In the genomic region with DNA sequence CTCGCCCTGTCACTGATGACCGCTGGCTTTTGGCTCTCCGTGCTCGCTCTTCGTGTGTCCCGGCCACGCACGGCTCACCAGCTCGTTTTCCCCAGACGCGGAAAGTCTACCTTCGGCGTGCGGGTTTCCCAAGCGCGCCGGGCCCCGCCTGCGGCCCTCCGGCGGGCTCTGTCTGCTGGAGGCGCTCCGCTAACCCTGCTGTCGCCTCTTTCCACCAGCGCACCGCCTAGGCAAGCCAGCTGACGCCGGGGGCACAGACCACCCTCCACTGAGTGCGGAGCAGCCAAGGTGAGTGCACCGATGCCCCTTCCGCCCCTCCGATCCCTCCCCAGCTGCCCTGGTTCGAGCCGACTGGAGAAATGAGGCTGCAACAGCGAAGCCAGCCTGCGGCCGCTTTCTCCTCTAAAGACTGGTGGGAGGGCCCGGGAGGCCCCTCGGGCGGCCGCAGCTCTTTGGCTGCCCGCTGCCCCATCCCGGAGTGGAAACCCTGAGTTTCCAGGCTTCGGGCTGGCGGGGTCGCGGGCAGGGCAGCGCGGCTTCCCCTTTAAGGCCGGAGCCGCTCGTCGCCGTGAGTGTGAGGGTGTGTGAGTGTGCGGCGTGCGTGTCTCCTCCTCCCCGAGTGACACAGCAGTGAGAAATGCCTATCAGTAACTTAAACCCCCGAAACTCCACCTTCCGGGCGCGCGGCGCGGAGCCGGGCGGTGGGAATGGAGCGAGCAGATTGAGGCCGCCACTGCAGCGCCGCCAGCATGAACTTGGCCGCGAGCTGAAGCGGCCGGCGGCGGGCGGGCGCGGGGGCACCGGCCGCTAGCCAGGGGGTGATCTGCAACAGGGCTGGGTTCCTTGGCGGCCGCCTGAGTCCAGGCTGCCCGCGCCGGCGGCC, we compare ENCODE assay signal across 8 cellular contexts. TPM values are rescaled to one million over a fixed set of nuclear protein-coding genes. Genes with fewer than 3 reads are reported as not detected.
DNase-seq lines count a peak whose midpoint lies in the region; ATAC-seq and TF ChIP-seq lines count a peak whose summit lies in the region.

A gene with protein sequence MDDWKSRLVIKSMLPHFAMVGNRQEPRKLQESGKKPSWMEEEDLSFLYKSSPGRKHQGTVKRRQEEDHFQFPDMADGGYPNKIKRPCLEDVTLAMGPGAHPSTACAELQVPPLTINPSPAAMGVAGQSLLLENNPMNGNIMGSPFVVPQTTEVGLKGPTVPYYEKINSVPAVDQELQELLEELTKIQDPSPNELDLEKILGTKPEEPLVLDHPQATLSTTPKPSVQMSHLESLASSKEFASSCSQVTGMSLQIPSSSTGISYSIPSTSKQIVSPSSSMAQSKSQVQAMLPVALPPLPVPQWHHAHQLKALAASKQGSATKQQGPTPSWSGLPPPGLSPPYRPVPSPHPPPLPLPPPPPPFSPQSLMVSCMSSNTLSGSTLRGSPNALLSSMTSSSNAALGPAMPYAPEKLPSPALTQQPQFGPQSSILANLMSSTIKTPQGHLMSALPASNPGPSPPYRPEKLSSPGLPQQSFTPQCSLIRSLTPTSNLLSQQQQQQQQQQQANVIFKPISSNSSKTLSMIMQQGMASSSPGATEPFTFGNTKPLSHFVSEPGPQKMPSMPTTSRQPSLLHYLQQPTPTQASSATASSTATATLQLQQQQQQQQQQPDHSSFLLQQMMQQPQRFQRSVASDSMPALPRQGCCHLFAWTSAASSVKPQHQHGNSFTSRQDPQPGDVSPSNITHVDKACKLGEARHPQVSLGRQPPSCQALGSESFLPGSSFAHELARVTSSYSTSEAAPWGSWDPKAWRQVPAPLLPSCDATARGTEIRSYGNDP (plus strand): TSS at position 719 of the 883 bp plus-strand sequence. CDS start 82,200 bp downstream, outside the sequence.

- TF ChIP-seq CTCF in dorsolateral prefrontal cortex (IDR thresholded peaks at IDR 0.05 in 54 of 56, conservative IDR thresholded peaks at IDR 0.05 in 2 of 56; ENCODE audit: low read depth in 1 of 56, partially characterized antibody in 56 of 56) (peak in 15 of 56 donors; percentile 6 to 34 (median 17)), liver (IDR thresholded peaks at IDR 0.05; ENCODE audit: low read depth, low read length, missing input control) (no peak)

- intact Hi-C loops in CD4-positive, alpha-beta memory T cell (cut with micrococcal nuclease): loop anchor here (2.0 to 5.0 kb wide), 4 partner anchors 116 to 329 kb away; a partner anchor contains a TSS
- intact Hi-C loops in activated CD4-positive, alpha-beta T cell treated with anti-CD3 and anti-CD28 coated beads, Interleukin-2, amount 10 ng/mL, durations not matched to agents 24 days and 14 days (cut with micrococcal nuclease): loop anchor here (1.0 to 10.0 kb wide), 4 partner anchors 116 to 528 kb away; a partner anchor contains a TSS
- intact Hi-C loops in dorsolateral prefrontal cortex (cut with DNase I): loop anchor here (5.0 to 10.0 kb wide), 6 partner anchors 124 to 426 kb away; a partner anchor contains a TSS

- H3K4me3 ChIP-seq in CD4-positive, alpha-beta memory T cell (ENCODE audit: low read length in 2 of 2): peak within 1 kb of the TSS; percentile 36 to 57
- H3K4me3 ChIP-seq in Jurkat, Clone E6-1 (ENCODE audit: low read length): peak within 1 kb of the TSS; percentile 23
- H3K4me3 ChIP-seq in dorsolateral prefrontal cortex (peak within 1 kb of the TSS; percentile 45 to 77 (median 64)), liver (ENCODE audit: low read depth in 1 of 3, low read length in 3 of 3) (peak within 1 kb of the TSS; percentile 28 to 68 (median 61))

- no peaks in the 10 kb centered on the region for H3K36me3 ChIP-seq in CD4-positive, alpha-beta memory T cell (ENCODE audit: insufficient read depth, low read length)
- H3K36me3 ChIP-seq in liver (ENCODE audit: control insufficient read depth in 4 of 4, insufficient read depth in 3 of 4, low read depth in 1 of 4, low read length in 3 of 4): no peaks in the 10 kb centered on the region

- no peaks in the 10 kb centered on the region for H3K27me3 Mint-ChIP-seq in CD4-positive, alpha-beta memory T cell
- H3K27me3 Mint-ChIP-seq in activated CD4-positive, alpha-beta T cell treated with anti-CD3 and anti-CD28 coated beads, Interleukin-2, amount 10 ng/mL, durations not matched to agents 24 days and 14 days: peaks cover 17% of the 10 kb centered on the region

- no peaks in the 10 kb centered on the region for H3K27me3 ChIP-seq in CD4-positive, alpha-beta memory T cell (ENCODE audit: insufficient read depth, low read length)
- H3K27me3 ChIP-seq in dorsolateral prefrontal cortex (peaks cover 0 to 74% (median 8%) of the 10 kb centered on the region in 45 donors), liver (ENCODE audit: control insufficient read depth in 4 of 4, insufficient read depth in 4 of 4, low read length in 3 of 4) (no peaks in the 10 kb centered on the region)

- CTCF ChIA-PET in CD4-positive, alpha-beta memory T cell (lab: Charles Lee; ENCODE audit: partially characterized antibody): interaction anchor here (0.7 to 2.3 kb wide), 9 partner anchors 14 to 224 kb away, joined by 3 to 10 read pairs (median 4); no protein-coding TSS in a partner anchor

- H3K36me3 Mint-ChIP-seq in CD4-positive, alpha-beta memory T cell: peaks cover 0 to 2% of the 10 kb centered on the region in 2 donors
- H3K36me3 Mint-ChIP-seq in activated CD4-positive, alpha-beta T cell treated with anti-CD3 and anti-CD28 coated beads, Interleukin-2, amount 10 ng/mL, durations not matched to agents 24 days and 14 days (ENCODE audit: low read depth): peaks cover 4% of the 10 kb centered on the region

- peak; percentile 23 to 56 for TF ChIP-seq RAD21 in liver (IDR thresholded peaks at IDR 0.05)

- peak within 1 kb of the TSS; percentile 4 for H3K27ac ChIP-seq in CD4-positive, alpha-beta memory T cell (ENCODE audit: low read depth, low read length)
- H3K27ac ChIP-seq in dorsolateral prefrontal cortex: peak within 1 kb of the TSS in 54 of 59 donors; percentile 21 to 95 (median 90)
- peak within 1 kb of the TSS; percentile 64 to 82 for H3K27ac ChIP-seq in liver (ENCODE audit: low read depth in 1 of 2, low read length in 2 of 2)

- H3K4me1 ChIP-seq in CD4-positive, alpha-beta memory T cell (ENCODE audit: insufficient read depth, low read length): peaks cover 5% of the 10 kb centered on the region
- peaks cover 5 to 29% (median 18%) of the 10 kb centered on the region in 4 donors for H3K4me1 ChIP-seq in liver (ENCODE audit: control insufficient read depth in 4 of 4, insufficient read depth in 4 of 4, low read length in 3 of 4)

- no peaks in the 10 kb centered on the region for H3K9me3 ChIP-seq in CD4-positive, alpha-beta memory T cell (ENCODE audit: control insufficient read depth in 1 of 2, low read length in 2 of 2)
- no peaks in the 10 kb centered on the region for H3K9me3 ChIP-seq in liver (ENCODE audit: control insufficient read depth in 4 of 4, low read length in 3 of 4)

- H3K4me1 Mint-ChIP-seq in CD4-positive, alpha-beta memory T cell: peaks cover 12 to 23% (median 20%) of the 10 kb centered on the region in 4 donors
- peaks cover 27% of the 10 kb centered on the region for H3K4me1 Mint-ChIP-seq in activated CD4-positive, alpha-beta T cell treated with anti-CD3 and anti-CD28 coated beads, Interleukin-2, amount 10 ng/mL, durations not matched to agents 24 days and 14 days

- peak within 1 kb of the TSS in 1 of 2 donors; percentile 60 for H3K9ac ChIP-seq in liver (ENCODE audit: low read depth in 1 of 2, low read length in 2 of 2)

- H3K9me3 Mint-ChIP-seq in CD4-positive, alpha-beta memory T cell: no peaks in the 10 kb centered on the region
- no peaks in the 10 kb centered on the region for H3K9me3 Mint-ChIP-seq in activated CD4-positive, alpha-beta T cell treated with anti-CD3 and anti-CD28 coated beads, Interleukin-2, amount 10 ng/mL, durations not matched to agents 24 days and 14 days

- ATAC-seq in GM19328 (IDR thresholded peaks at IDR 0.05; ENCODE audit: unreplicated experiment): no peak

- H3K27ac Mint-ChIP-seq in CD4-positive, alpha-beta memory T cell: peak within 1 kb of the TSS in 6 of 7 donors; percentile 44 to 91 (median 71)
- H3K27ac Mint-ChIP-seq in activated CD4-positive, alpha-beta T cell treated with anti-CD3 and anti-CD28 coated beads, Interleukin-2, amount 10 ng/mL, durations not matched to agents 24 days and 14 days: peak within 1 kb of the TSS; percentile 41

- DNase-seq in CD4-positive, alpha-beta memory T cell: peak; percentile 61 to 75 (median 63)
- DNase-seq in Jurkat, Clone E6-1 (ENCODE audit: low read depth, low spot score): peak; percentile 16
- DNase-seq in activated CD4-positive, alpha-beta T cell treated with anti-CD3 and anti-CD28 coated beads, Interleukin-2, amount 10 ng/mL, durations not matched to agents 24 days and 14 days: peak; percentile 92
- DNase-seq in dorsolateral prefrontal cortex (peak in 9 of 10 donors; percentile 49 to 75 (median 70)), NCI-H128 (lab: John Stamatoyannopoulos, UW; ENCODE audit: unreplicated experiment) (no peak)
- peak; percentile 52 for DNase-seq in stimulated activated CD4-positive, alpha-beta T cell treated with anti-CD3 and anti-CD28 coated beads, Interleukin-1b, Interleukin-23, amount 100 ng/mL, for 48 hours

- H3K4me3 Mint-ChIP-seq in CD4-positive, alpha-beta memory T cell: peak within 1 kb of the TSS; percentile 85 to 92 (median 88)
- H3K4me3 Mint-ChIP-seq in activated CD4-positive, alpha-beta T cell treated with anti-CD3 and anti-CD28 coated beads, Interleukin-2, amount 10 ng/mL, durations not matched to agents 24 days and 14 days: peak within 1 kb of the TSS; percentile 85

- POLR2A ChIA-PET in CD4-positive, alpha-beta memory T cell (lab: Charles Lee; ENCODE audit: partially characterized antibody): interaction anchor here (0.7 to 3.5 kb wide), 8 partner anchors 13 to 423 kb away, joined by 3 to 23 read pairs (median 6); a partner anchor contains a TSS

- under 1% methylated on average over 88 of the region's 88 CpGs for WGBS in liver

TF ChIP-seq in liver, 16 proteins besides CTCF, POLR2A, EP300 and RAD21:
- TF ChIP-seq RXRA (IDR thresholded peaks at IDR 0.05) (peak; percentile 18 to 23), HNF4A (conservative IDR thresholded peaks at IDR 0.05) (no peak), YY1 (IDR thresholded peaks at IDR 0.05) (peak; percentile 44)

RNA-seq across cellular contexts. Expression of the gene that starts here (rescaled TPM):
- total RNA-seq in CD4-positive, alpha-beta memory T cell: 1 to 10 TPM; 1.1 to 1.4 TPM
- 1 to 10 TPM in 1 of 2 donors, under 1 TPM in 1; 0.43 to 2.0 TPM for polyA plus RNA-seq in CD4-positive, alpha-beta memory T cell
- 2.3 TPM for polyA plus RNA-seq in Jurkat, Clone E6-1 (2012; ENCODE audit: insufficient read depth, insufficient read length)
- total RNA-seq in activated CD4-positive, alpha-beta T cell treated with anti-CD3 and anti-CD28 coated beads, Interleukin-2, amount 10 ng/mL, durations not matched to agents 24 days and 14 days: 14.2 and 17.0 TPM in 2 replicates
- 10 to 100 TPM; 10.3 to 32.7 (median 18.7) TPM for total RNA-seq in dorsolateral prefrontal cortex
- under 1 TPM; 0.59 to 0.89 TPM for total RNA-seq in liver
- 1 to 10 TPM in 1 of 2 donors, under 1 TPM in 1; 0.64 to 1.1 TPM for polyA plus RNA-seq in liver

Comparison
In these comparisons a context has a peak if more than half of its experiments do, and no peak if none do; other contexts are left out.
1. H3K27ac ChIP-seq: peak in every context shown above with its lines; median percentile 90 in dorsolateral prefrontal cortex; 73 in liver; 4 in CD4-positive, alpha-beta memory T cell.